20 cellular contexts compared by ENCODE assay signal in the genomic region with DNA sequence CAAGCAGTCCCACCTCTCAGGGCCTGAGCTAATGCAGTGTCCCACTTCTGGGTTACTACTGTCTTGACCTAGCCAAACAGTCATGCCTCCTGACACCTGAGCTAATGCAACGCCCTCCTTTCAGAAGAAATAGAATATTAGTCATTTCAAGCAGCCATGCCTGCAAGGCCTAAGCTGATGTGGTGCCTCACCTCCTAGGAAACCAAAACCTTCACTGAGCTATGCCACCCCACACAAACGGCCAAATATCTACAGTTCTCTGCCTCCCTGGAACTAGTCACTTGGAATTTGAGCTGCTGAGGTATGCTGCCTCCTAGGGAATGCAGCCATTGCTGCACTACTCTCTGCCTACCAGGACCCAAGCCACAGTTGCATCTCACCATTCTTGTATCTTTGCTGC. TPM values are rescaled to one million over a fixed set of nuclear protein-coding genes. Genes with fewer than 3 reads are reported as not detected.
"Had no signal": no experiment of that assay in that cellular context is flagged by ENCODE, and none has a peak within 500 bp of the region (broad histone marks: within the 10 kb centered on the region; RNA-seq: fewer than 3 reads in every experiment).

No MANE protein-coding gene starts in this region.

- H3K36me3 ChIP-seq: esophagus squamous epithelium, lower lobe of right lung, thoracic aorta, upper lobe of right lung had no signal

- DNase-seq: activated CD4-positive, CD25-positive, alpha-beta regulatory T cell treated with anti-CD3 and anti-CD28 coated beads, Interleukin-2, amount 50 U/mL, for 72 hours; activated naive CD4-positive, alpha-beta T cell treated with Interleukin-2 at 50 U/mL for 16 hours; anterior cingulate cortex; cerebellar nuclear complex; cortex of kidney; esophagus squamous epithelium; left colon; lower lobe of right lung; nephron progenitor cell; nucleus accumbens; stimulated activated CD4-positive, alpha-beta T cell treated with anti-CD3 and anti-CD28 coated beads, Interleukin-4, amount 100 ng/mL, for 1 hour; upper lobe of right lung had no signal

- H3K27me3 ChIP-seq: esophagus squamous epithelium, hepatocyte, upper lobe of right lung had no signal

- H3K4me2 ChIP-seq: hepatocyte, smooth muscle cell had no signal

- ATAC-seq: left colon, lower lobe of right lung, sciatic nerve, upper lobe of right lung had no signal

- H3K4me1 Mint-ChIP-seq: mesothelial cell of epicardium, nephron progenitor cell had no signal

- H3K9me3 ChIP-seq: thoracic aorta, upper lobe of right lung had no signal

- H3K27ac Mint-ChIP-seq: activated T-helper 2 cell treated with anti-CD3 and anti-CD28 coated beads, Interferon-gamma antibody, Interleukin-2, Interleukin-4, amounts not matched to agents 10 μg/mL and 5 μg/mL and 100 μg/mL, durations not matched to agents 14 hours and 24 hours and 36 hours; mesothelial cell of epicardium; nephron progenitor cell; T-helper 1 cell treated with Interleukin-12 subunit alpha and Interleukin-12 subunit beta and Interleukin-4 antibody, amounts not matched to agents 30 μg/mL and 1 μg/mL, for 36 hours had no signal

- H3K27ac ChIP-seq: esophagus squamous epithelium, hepatocyte, lower lobe of right lung, thoracic aorta, upper lobe of right lung had no signal

- H3K4me3 ChIP-seq: esophagus squamous epithelium, hepatocyte, lower lobe of right lung, smooth muscle cell, thoracic aorta, upper lobe of right lung had no signal

- H3K4me1 ChIP-seq: esophagus squamous epithelium, lower lobe of right lung, upper lobe of right lung had no signal

- H3K79me2 ChIP-seq: hepatocyte had no signal

- H3K36me3 Mint-ChIP-seq: mesothelial cell of epicardium had no signal

- H2AFZ ChIP-seq: hepatocyte had no signal

- H3K4me3 Mint-ChIP-seq: mesothelial cell of epicardium; nephron progenitor cell; T-helper 1 cell treated with Interleukin-12 subunit alpha and Interleukin-12 subunit beta and Interleukin-4 antibody, amounts not matched to agents 30 μg/mL and 1 μg/mL, for 36 hours had no signal

RNA-seq across cellular contexts. Expression of a gene that starts 8.3 kb away (rescaled TPM):
- total RNA-seq: activated T-helper 2 cell treated with anti-CD3 and anti-CD28 coated beads, Interferon-gamma antibody, Interleukin-2, Interleukin-4, amounts not matched to agents 10 μg/mL and 5 μg/mL and 100 μg/mL, durations not matched to agents 14 hours and 24 hours and 36 hours; endothelial cell of umbilical vein; esophagus squamous epithelium; hepatocyte; left colon; lower lobe of right lung; mesothelial cell of epicardium; smooth muscle cell; thoracic aorta; upper lobe of right lung had no signal
- polyA plus RNA-seq: endothelial cell of umbilical vein, hepatocyte, smooth muscle cell had no signal

RNA-seq across cellular contexts. Expression of a gene that starts 38.3 kb away (rescaled TPM):
- total RNA-seq: activated T-helper 2 cell treated with anti-CD3 and anti-CD28 coated beads, Interferon-gamma antibody, Interleukin-2, Interleukin-4, amounts not matched to agents 10 μg/mL and 5 μg/mL and 100 μg/mL, durations not matched to agents 14 hours and 24 hours and 36 hours; endothelial cell of umbilical vein; mesothelial cell of epicardium; smooth muscle cell had no signal
- polyA plus RNA-seq: smooth muscle cell had no signal

RNA-seq across cellular contexts. Expression of a gene that starts 59.6 kb away (rescaled TPM):
- total RNA-seq: activated T-helper 2 cell treated with anti-CD3 and anti-CD28 coated beads, Interferon-gamma antibody, Interleukin-2, Interleukin-4, amounts not matched to agents 10 μg/mL and 5 μg/mL and 100 μg/mL, durations not matched to agents 14 hours and 24 hours and 36 hours; endothelial cell of umbilical vein; mesothelial cell of epicardium; smooth muscle cell had no signal
- polyA plus RNA-seq: smooth muscle cell had no signal
